In the genomic region with DNA sequence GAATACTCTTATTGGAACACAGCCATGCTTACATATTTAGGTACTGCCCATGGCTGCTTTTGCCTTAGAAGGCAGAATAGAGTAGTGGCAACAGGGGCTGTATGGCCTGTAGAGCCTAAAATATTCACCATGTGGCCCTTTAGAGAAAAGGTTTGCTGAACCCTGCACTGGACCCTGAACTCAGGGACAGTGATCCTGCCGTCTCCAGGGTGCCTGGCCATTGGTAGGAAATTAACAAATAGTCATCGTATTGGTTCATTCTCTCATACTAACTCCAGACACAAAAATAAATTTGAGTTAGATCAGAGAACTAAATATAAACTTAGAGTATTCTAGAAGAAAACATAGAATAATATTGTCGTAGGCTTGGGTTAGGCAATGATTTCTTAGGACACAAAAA, we compare ENCODE assay signal across 26 cellular contexts.
"Had no signal": no experiment of that assay in that cellular context is flagged by ENCODE, and none has a peak within 500 bp of the region (broad histone marks: within the 10 kb centered on the region; RNA-seq: fewer than 3 reads in every experiment).

No MANE protein-coding gene starts in this region.

- ATAC-seq: left ventricle myocardium superior; lower lobe of right lung; naive thymus-derived CD8-positive, alpha-beta T cell; pancreas; right cardiac atrium; sciatic nerve; stimulated activated naive B cell treated with anti-CD40 and anti-IgM and Interleukin-4, amounts not matched to agents 10 μg/mL and 1 μg/mL and 100 μg/mL, for 72 hours; stimulated activated naive CD8-positive, alpha-beta T cell treated with anti-CD3 and anti-CD28 coated beads, Interleukin-15, Interleukin-2, amounts not matched to agents 100 U/mL and 50 U/mL, for 24 hours; upper lobe of right lung had no signal

- H3K36me3 ChIP-seq: lower lobe of right lung, pancreas, prostate gland, stomach, suprapubic skin, thoracic aorta, tibial artery, upper lobe of right lung had no signal

- H3K4me1 ChIP-seq: pancreas, prostate gland, upper lobe of right lung had no signal

- H3K27me3 ChIP-seq: pancreas, stomach, suprapubic skin, tibial artery, upper lobe of right lung had no signal

- DNase-seq: islet precursor cell; left ventricle myocardium superior; lower lobe of right lung; mammary epithelial cell; mesenchymal stem cell; nucleus accumbens; pancreas; posterior cingulate gyrus; retina; right cardiac atrium; stimulated activated CD4-positive, alpha-beta T cell treated with anti-CD3 and anti-CD28 coated beads, Interleukin-12 subunit alpha, Interleukin-12 subunit beta, amount 100 ng/mL, for 4 hours; stimulated activated CD4-positive, alpha-beta T cell treated with anti-CD3 and anti-CD28 coated beads, Interleukin-15, amount 100 ng/mL, for 24 hours; stimulated activated CD4-positive, alpha-beta T cell treated with anti-CD3 and anti-CD28 coated beads, Interleukin-2, amount 100 ng/mL, for 24 hours; stimulated activated CD4-positive, alpha-beta T cell treated with anti-CD3 and anti-CD28 coated beads, Interleukin-4, amount 100 ng/mL, for 1 hour; stimulated activated naive B cell treated with anti-CD40 and anti-IgM and Interleukin-4, amounts not matched to agents 10 μg/mL and 1 μg/mL and 100 μg/mL, for 72 hours; stimulated activated naive CD8-positive, alpha-beta T cell treated with anti-CD3 and anti-CD28 coated beads, Interleukin-15, Interleukin-2, amounts not matched to agents 100 U/mL and 50 U/mL, for 24 hours; stomach; tibial artery; upper lobe of right lung had no signal

- H3K27ac ChIP-seq: lower lobe of right lung, pancreas, prostate gland, skin epidermis, stomach, suprapubic skin, thoracic aorta, tibial artery, upper lobe of right lung had no signal

- H3K4me3 ChIP-seq: lower lobe of right lung, pancreas, prostate gland, skin epidermis, stomach, suprapubic skin, thoracic aorta, tibial artery, upper lobe of right lung had no signal

- H3K9me3 ChIP-seq: lower lobe of right lung, pancreas, prostate gland, stomach, suprapubic skin, thoracic aorta, upper lobe of right lung had no signal

- FAIRE-seq: pancreas, urothelium cell line had no signal
